Comparison of ENCODE assay signal across 39 cellular contexts in genomic region chrX:41758391-41758790, GRCh38. TPM values are rescaled to one million over a fixed set of nuclear protein-coding genes. Genes with fewer than 3 reads are reported as not detected.
"Had no signal": no experiment of that assay in that cellular context is flagged by ENCODE, and none has a peak within 500 bp of the region (broad histone marks: within the 10 kb centered on the region; RNA-seq: fewer than 3 reads in every experiment).

No MANE protein-coding gene starts in this region.

- H3K4me3 ChIP-seq: adrenal gland, cardiac muscle cell had no signal

- H3K4me3 Mint-ChIP-seq: activated B cell treated with CpG ODN at 0.5 μM for 24 hours; activated CD4-positive, alpha-beta memory T cell treated with anti-CD3 and anti-CD28 coated beads for 36 hours; activated CD4-positive, alpha-beta T cell treated with anti-CD3 and anti-CD28 coated beads, Interleukin-2, amount 10 ng/mL, durations not matched to agents 24 days and 14 days; activated CD8-positive, alpha-beta T cell treated with anti-CD3 and anti-CD28 coated beads, Interleukin-2, amount 10 ng/mL, durations not matched to agents 7 days and 5 days; activated naive CD4-positive, alpha-beta T cell treated with anti-CD3 and anti-CD28 coated beads for 36 hours; activated naive CD8-positive, alpha-beta T cell treated with anti-CD3 and anti-CD28 coated beads for 36 hours; activated T-cell treated with anti-CD3 and anti-CD28 coated beads, Interleukin-2, amount 50 U/mL, for 4 hours; activated T-cell treated with anti-CD3 and anti-CD28 coated beads, Interleukin-2, amount 50 U/mL, for 72 hours; activated T-helper 1 cell treated with anti-CD3 and anti-CD28 coated beads, Interleukin-12 subunit alpha, Interleukin-12 subunit beta, Interleukin-2, Interleukin-4 antibody, amounts not matched to agents 30 ng/mL and 10 ng/mL and 1 ng/mL, durations not matched to agents 14 hours and 24 hours and 36 hours; activated T-helper 17 cell treated with anti-CD3 and anti-CD28 coated beads, Interleukin-2, amount 50 U/mL, for 72 hours; brain; central memory CD8-positive, alpha-beta T cell; T-helper 1 cell treated with Interleukin-12 subunit alpha and Interleukin-12 subunit beta and Interleukin-4 antibody, amounts not matched to agents 30 μg/mL and 1 μg/mL, for 36 hours; T-helper 2 cell treated with Interferon-gamma antibody and Interleukin-4, amounts not matched to agents 5 μg/mL and 100 μg/mL, for 36 hours had no signal

- H3K4me1 Mint-ChIP-seq: brain had no signal

- H3K27ac Mint-ChIP-seq: activated B cell treated with CpG ODN at 0.5 μM for 24 hours; activated CD4-positive, alpha-beta memory T cell treated with anti-CD3 and anti-CD28 coated beads for 36 hours; activated CD4-positive, alpha-beta T cell treated with anti-CD3 and anti-CD28 coated beads, Interleukin-2, amount 10 ng/mL, durations not matched to agents 24 days and 14 days; activated CD8-positive, alpha-beta T cell treated with anti-CD3 and anti-CD28 coated beads, Interleukin-2, amount 10 ng/mL, durations not matched to agents 7 days and 5 days; activated naive CD4-positive, alpha-beta T cell treated with anti-CD3 and anti-CD28 coated beads for 36 hours; activated naive CD4-positive, alpha-beta T cell treated with anti-CD3 and anti-CD28 coated beads, Interleukin-2, amount 50 U/mL, for 72 hours; activated naive CD8-positive, alpha-beta T cell treated with anti-CD3 and anti-CD28 coated beads for 36 hours; activated T-cell treated with anti-CD3 and anti-CD28 coated beads, Interleukin-2, amount 50 U/mL, for 72 hours; activated T-helper 1 cell treated with anti-CD3 and anti-CD28 coated beads, Interleukin-12 subunit alpha, Interleukin-12 subunit beta, Interleukin-2, Interleukin-4 antibody, amounts not matched to agents 30 ng/mL and 10 ng/mL and 1 ng/mL, durations not matched to agents 14 hours and 24 hours and 36 hours; activated T-helper 17 cell treated with anti-CD3 and anti-CD28 coated beads, Interleukin-2, amount 50 U/mL, for 72 hours; brain; T-helper 1 cell treated with Interleukin-12 subunit alpha and Interleukin-12 subunit beta and Interleukin-4 antibody, amounts not matched to agents 30 μg/mL and 1 μg/mL, for 36 hours; T-helper 2 cell treated with Interferon-gamma antibody and Interleukin-4, amounts not matched to agents 5 μg/mL and 100 μg/mL, for 36 hours had no signal

- ATAC-seq: activated CD8-positive, alpha-beta T cell treated with anti-CD3 and anti-CD28 coated beads, Interleukin-2, amount 10 ng/mL, durations not matched to agents 7 days and 5 days; activated naive CD4-positive, alpha-beta T cell treated with anti-CD3 and anti-CD28 coated beads, Interleukin-2, amount 50 U/mL, for 72 hours; activated T-cell treated with anti-CD3 and anti-CD28 coated beads, Interleukin-2, amount 50 U/mL, for 4 hours; activated T-cell treated with anti-CD3 and anti-CD28 coated beads, Interleukin-2, amount 50 U/mL, for 72 hours; activated T-helper 17 cell treated with anti-CD3 and anti-CD28 coated beads, Interleukin-2, amount 50 U/mL, for 72 hours had no signal

- H3K27me3 Mint-ChIP-seq: activated B cell treated with CpG ODN at 0.5 μM for 24 hours; activated CD4-positive, alpha-beta memory T cell treated with anti-CD3 and anti-CD28 coated beads for 36 hours; activated CD4-positive, alpha-beta T cell treated with anti-CD3 and anti-CD28 coated beads, Interleukin-2, amount 10 ng/mL, durations not matched to agents 24 days and 14 days; activated naive CD8-positive, alpha-beta T cell treated with anti-CD3 and anti-CD28 coated beads for 36 hours; activated T-helper 17 cell treated with anti-CD3 and anti-CD28 coated beads, Interleukin-2, amount 50 U/mL, for 72 hours; brain; central memory CD8-positive, alpha-beta T cell had no signal

- H3K9me3 Mint-ChIP-seq: activated B cell treated with CpG ODN at 0.5 μM for 24 hours; activated CD4-positive, alpha-beta memory T cell treated with anti-CD3 and anti-CD28 coated beads for 36 hours; activated CD4-positive, alpha-beta T cell treated with anti-CD3 and anti-CD28 coated beads, Interleukin-2, amount 10 ng/mL, durations not matched to agents 24 days and 14 days; activated naive CD4-positive, alpha-beta T cell treated with anti-CD3 and anti-CD28 coated beads for 36 hours; activated naive CD4-positive, alpha-beta T cell treated with anti-CD3 and anti-CD28 coated beads, Interleukin-2, amount 50 U/mL, for 72 hours; activated naive CD8-positive, alpha-beta T cell treated with anti-CD3 and anti-CD28 coated beads for 36 hours; activated T-cell treated with anti-CD3 and anti-CD28 coated beads, Interleukin-2, amount 50 U/mL, for 4 hours; activated T-cell treated with anti-CD3 and anti-CD28 coated beads, Interleukin-2, amount 50 U/mL, for 72 hours; activated T-helper 1 cell treated with anti-CD3 and anti-CD28 coated beads, Interleukin-12 subunit alpha, Interleukin-12 subunit beta, Interleukin-2, Interleukin-4 antibody, amounts not matched to agents 30 ng/mL and 10 ng/mL and 1 ng/mL, durations not matched to agents 14 hours and 24 hours and 36 hours; activated T-helper 17 cell treated with anti-CD3 and anti-CD28 coated beads, Interleukin-2, amount 50 U/mL, for 72 hours; central memory CD8-positive, alpha-beta T cell; T-helper 1 cell treated with Interleukin-12 subunit alpha and Interleukin-12 subunit beta and Interleukin-4 antibody, amounts not matched to agents 30 μg/mL and 1 μg/mL, for 36 hours; T-helper 2 cell treated with Interferon-gamma antibody and Interleukin-4, amounts not matched to agents 5 μg/mL and 100 μg/mL, for 36 hours had no signal

- FAIRE-seq: bronchial epithelial cell, TTC549 had no signal

- H3K36me3 Mint-ChIP-seq: activated CD4-positive, alpha-beta memory T cell treated with anti-CD3 and anti-CD28 coated beads for 36 hours; activated naive CD4-positive, alpha-beta T cell treated with anti-CD3 and anti-CD28 coated beads, Interleukin-2, amount 50 U/mL, for 72 hours; activated naive CD8-positive, alpha-beta T cell treated with anti-CD3 and anti-CD28 coated beads for 36 hours had no signal

- DNase-seq: activated B cell treated with CpG ODN at 0.5 μM for 24 hours; activated CD4-positive, alpha-beta memory T cell treated with anti-CD3 and anti-CD28 coated beads for 36 hours; activated CD4-positive, alpha-beta T cell treated with anti-CD3 and anti-CD28 coated beads for 4 hours; activated CD4-positive, alpha-beta T cell treated with anti-CD3 and anti-CD28 coated beads, Interleukin-2, amount 10 ng/mL, durations not matched to agents 24 days and 14 days; activated CD4-positive, alpha-beta T cell treated with anti-CD3 and anti-CD28 coated beads, Interleukin-2, amount 50 U/mL, for 1 hour; activated CD4-positive, alpha-beta T cell treated with anti-CD3 and anti-CD28 coated beads, Interleukin-2, amount 50 U/mL, for 4 hours; activated CD4-positive, CD25-positive, alpha-beta regulatory T cell treated with anti-CD3 and anti-CD28 coated beads, Interleukin-2, amount 50 U/mL, for 72 hours; activated CD8-positive, alpha-beta memory T cell treated with anti-CD3 and anti-CD28 coated beads for 24 hours; activated CD8-positive, alpha-beta memory T cell treated with anti-CD3 and anti-CD28 coated beads, Interleukin-2, amount 50 U/mL, for 4 hours; activated CD8-positive, alpha-beta T cell treated with anti-CD3 and anti-CD28 coated beads, Interleukin-2, amount 10 ng/mL, durations not matched to agents 7 days and 5 days; activated effector memory CD4-positive, alpha-beta T cell treated with anti-CD3 and anti-CD28 coated beads, Interleukin-2, amount 50 U/mL, for 16 hours; activated gamma-delta T cell treated with Interleukin-2 at 50 U/mL for 16 hours; activated naive CD4-positive, alpha-beta T cell; activated naive CD4-positive, alpha-beta T cell treated with anti-CD3 and anti-CD28 coated beads for 36 hours; activated naive CD4-positive, alpha-beta T cell treated with anti-CD3 and anti-CD28 coated beads, Interleukin-2, amount 50 U/mL, for 16 hours; activated naive CD8-positive, alpha-beta T cell treated with anti-CD3 and anti-CD28 coated beads for 36 hours; activated T-cell treated with anti-CD3 and anti-CD28 coated beads for 4 hours; activated T-cell treated with anti-CD3 and anti-CD28 coated beads, Interleukin-2, amount 50 U/mL, for 1 hour; activated T-cell treated with anti-CD3 and anti-CD28 coated beads, Interleukin-2, amount 50 U/mL, for 4 hours; activated T-cell treated with anti-CD3 and anti-CD28 coated beads, Interleukin-2, amount 50 U/mL, for 72 hours; adrenal gland; amniotic stem cell; aorta; caudate nucleus; cerebellar nuclear complex; T-helper 1 cell; T-helper 2 cell; T-helper 9 cell had no signal

RNA-seq across cellular contexts. Expression of gene GPR82, which starts 34.4 kb away (rescaled TPM):
- total RNA-seq: activated CD4-positive, alpha-beta T cell treated with anti-CD3 and anti-CD28 coated beads, Interleukin-2, amount 10 ng/mL, durations not matched to agents 24 days and 14 days; activated naive CD4-positive, alpha-beta T cell treated with anti-CD3 and anti-CD28 coated beads for 36 hours; activated naive CD4-positive, alpha-beta T cell treated with anti-CD3 and anti-CD28 coated beads, Interleukin-2, amount 50 U/mL, for 72 hours; activated T-helper 17 cell treated with anti-CD3 and anti-CD28 coated beads, Interleukin-2, amount 50 U/mL, for 72 hours; bronchial epithelial cell; cardiac muscle cell; chondrocyte had no signal
